ENCODE assay signal across 21 cellular contexts in the genomic region with DNA sequence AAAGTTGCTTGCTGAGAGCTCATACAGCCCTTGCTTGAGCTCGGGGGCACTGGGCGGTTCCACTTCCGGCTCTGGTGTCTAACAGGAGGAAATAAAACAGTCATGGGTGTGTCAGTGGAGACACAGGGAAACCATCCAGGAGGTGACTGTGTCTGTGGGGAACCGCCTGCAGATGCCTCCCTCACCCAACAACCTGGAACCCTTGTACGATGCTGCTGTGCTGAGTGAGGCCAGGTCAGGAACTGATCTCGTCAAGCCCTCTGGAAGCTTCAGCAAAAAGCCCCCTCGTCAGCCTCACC. TPM values are rescaled to one million over a fixed set of nuclear protein-coding genes. Genes with fewer than 3 reads are reported as not detected.
DNase-seq lines count a peak whose midpoint lies in the region; TF ChIP-seq lines count a peak whose summit lies in the region.
"Had no signal": no experiment of that assay in that cellular context is flagged by ENCODE, and none has a peak within 500 bp of the region (broad histone marks: within the 10 kb centered on the region; RNA-seq: fewer than 3 reads in every experiment).

No MANE protein-coding gene starts in this region.

- no peaks in the 10 kb centered on the region for H3K27me3 ChIP-seq in MM.1S (replicated peaks; ENCODE audit: insufficient read depth, low read length)
- H3K27me3 ChIP-seq in colonic mucosa, result no peaks in the 10 kb centered on the region

- no peak overlapping the region for H2AFZ ChIP-seq in MM.1S (ENCODE audit: low read length)

- no peaks in the 10 kb centered on the region for H3K27me3 Mint-ChIP-seq in neural crest cell (ENCODE audit: low read depth)
- H3K27me3 Mint-ChIP-seq: CD8-positive, alpha-beta memory T cell had no signal

- H3K9ac ChIP-seq in MM.1S (ENCODE audit: low read length) (peak overlapping the region; percentile 100; the same call in 1 of the 2 replicates), colonic mucosa (ENCODE audit: low read depth in 2 of 2, low read length in 2 of 2) (no peak overlapping the region)

- H3K36me3 ChIP-seq in MM.1S (replicated peaks; ENCODE audit: insufficient read depth, low read length), result peaks cover 59% of the 10 kb centered on the region
- peaks cover 7% of the 10 kb centered on the region for H3K36me3 ChIP-seq in colonic mucosa

- intact Hi-C loops in colonic mucosa (cut with DNase I), result loop anchor here (10.0 kb wide), 1 partner anchor 100 kb away; no protein-coding TSS in a partner anchor

- peaks cover 72% of the 10 kb centered on the region for H3K4me1 ChIP-seq in MM.1S (ENCODE audit: low read length)
- H3K4me1 ChIP-seq in colonic mucosa, result no peaks in the 10 kb centered on the region

- H3K9me2 ChIP-seq in MM.1S (replicated peaks; ENCODE audit: insufficient read depth, low read length), result no peaks in the 10 kb centered on the region

- H3K79me2 ChIP-seq in MM.1S (ENCODE audit: low read length), result peaks cover 97% of the 10 kb centered on the region

- DNase-seq in AG20443 (ENCODE audit: low spot score) (peak; percentile 36), MM.1S (peak; percentile 39), colonic mucosa (peak; percentile 43), neural crest cell (ENCODE audit: low read depth, low spot score) (no peak), NCI-H1105 treated with DMSO at 0.1 percent for 48 hours (lab: John Stamatoyannopoulos, UW) (no peak), COLO668 (lab: John Stamatoyannopoulos, UW; ENCODE audit: unreplicated experiment) (no peak)
- no peak for DNase-seq in stimulated activated CD4-positive, alpha-beta T cell treated with anti-CD3 and anti-CD28 coated beads, Interleukin-2, amount 100 ng/mL, for 48 hours
- DNase-seq: 8988T; AML-193; C1 segment of cervical spinal cord; CD8-positive, alpha-beta memory T cell; H9; KBM-7; NCI-H1092 treated with DMSO at 0.1 percent for 48 hours; NCI-H146; NCI-H2029; NCI-H2227 treated with DMSO at 0.1 percent for 48 hours; NCI-H524; NCI-H82; Right ventricle myocardium superior had no signal

- H4K20me1 ChIP-seq in MM.1S (ENCODE audit: insufficient read depth, low read length), result peaks cover 11% of the 10 kb centered on the region

- peak overlapping the region; percentile 25; the same call in 1 of the 2 replicates for H3K4me2 ChIP-seq in MM.1S (ENCODE audit: low read depth, low read length)

- TF ChIP-seq CTCF in MM.1S (IDR thresholded peaks at IDR 0.05; ENCODE audit: low read length), result no peak
- TF ChIP-seq CTCF in colonic mucosa (IDR thresholded peaks at IDR 0.05), result no peak
- no peak for TF ChIP-seq CTCF in neural crest cell (conservative IDR thresholded peaks at IDR 0.05)

- no peaks in the 10 kb centered on the region for H3K4me1 Mint-ChIP-seq in neural crest cell
- H3K4me1 Mint-ChIP-seq: CD8-positive, alpha-beta memory T cell; H9 had no signal

- peaks cover 29% of the 10 kb centered on the region for H3K36me3 Mint-ChIP-seq in neural crest cell (ENCODE audit: low read depth)

- H3K4me3 ChIP-seq in MM.1S (ENCODE audit: low read length) (no peak overlapping the region), colonic mucosa (no peak overlapping the region)

- H3K4me3 Mint-ChIP-seq in neural crest cell, result no peak overlapping the region
- H3K4me3 Mint-ChIP-seq: CD8-positive, alpha-beta memory T cell; H9 had no signal

- H3K27ac Mint-ChIP-seq in neural crest cell (ENCODE audit: unreplicated experiment), result peak overlapping the region; percentile 35
- H3K27ac Mint-ChIP-seq: H9 had no signal

- H3F3A ChIP-seq in MM.1S (ENCODE audit: insufficient read depth, low read length), result peaks cover 100% of the 10 kb centered on the region

- H3K9me3 ChIP-seq in MM.1S (replicated peaks; ENCODE audit: insufficient read depth, low read length) (no peaks in the 10 kb centered on the region), colonic mucosa (no peaks in the 10 kb centered on the region)

- H3K27ac ChIP-seq in MM.1S (ENCODE audit: low read length) (peak overlapping the region; percentile 100), colonic mucosa (peak overlapping the region; percentile 43)
- H3K27ac ChIP-seq: HL-60 had no signal

- no peaks in the 10 kb centered on the region for H3K9me3 Mint-ChIP-seq in neural crest cell
- H3K9me3 Mint-ChIP-seq: CD8-positive, alpha-beta memory T cell; H9 had no signal

RNA-seq across cellular contexts. Expression of gene TXNDC5, which starts 15.5 kb away (rescaled TPM):
- total RNA-seq in colonic mucosa (100 to 1,000 TPM in 1 of 2 donors, 10 to 100 TPM in 1; 82.2 to 126 TPM), neural crest cell (101 and 104 TPM in 2 replicates)

Comparison
In these comparisons a context has a peak if more than half of its experiments do, and no peak if none do; other contexts are left out.
1. DNase-seq: peak in AG20443 (single experiment), MM.1S (single experiment) and colonic mucosa (single experiment); none in neural crest cell (single experiment), NCI-H1105 treated with DMSO at 0.1 percent for 48 hours (single experiment), stimulated activated CD4-positive, alpha-beta T cell treated with anti-CD3 and anti-CD28 coated beads, Interleukin-2, amount 100 ng/mL, for 48 hours (0 of 2) and COLO668 (single experiment).